In genomic region chr5:52776116-52776515, GRCh38 we compare ENCODE assay signal across 16 cellular contexts. TPM values are rescaled to one million over a fixed set of nuclear protein-coding genes. Genes with fewer than 3 reads are reported as not detected.
A peak's percentile ranks its signal among the peaks of the same experiment; 100 is the strongest.
DNase-seq lines count a peak whose midpoint lies in the region; ATAC-seq and TF ChIP-seq lines count a peak whose summit lies in the region.
"Had no signal": no experiment of that assay in that cellular context is flagged by ENCODE, and none has a peak within 500 bp of the region (broad histone marks: within the 10 kb centered on the region; RNA-seq: fewer than 3 reads in every experiment).

No MANE protein-coding gene starts in this region.

- H3K27ac ChIP-seq in right cardiac atrium (ENCODE audit: low read length) (peak overlapping the region; percentile 17), lung (ENCODE audit: low read depth in 1 of 2, low read length in 1 of 2) (peak overlapping the region; percentile 11 to 29), urinary bladder (ENCODE audit: low read depth) (peak overlapping the region; percentile 29), prostate gland (no peak overlapping the region)
- H3K27ac ChIP-seq: GM23248, sigmoid colon, SJCRH30, suprapubic skin had no signal

- H3K4me3 ChIP-seq in right cardiac atrium (ENCODE audit: low read length) (no peak overlapping the region), lung (no peak overlapping the region), urinary bladder (ENCODE audit: low read depth, low read length) (no peak overlapping the region), prostate gland (no peak overlapping the region)
- H3K4me3 ChIP-seq: GM23248, sigmoid colon, SJCRH30, suprapubic skin had no signal

- peaks cover 12% of the 10 kb centered on the region for H3K36me3 Mint-ChIP-seq in activated CD8-positive, alpha-beta T cell treated with anti-CD3 and anti-CD28 coated beads, Interleukin-2, amount 10 ng/mL, durations not matched to agents 7 days and 5 days (ENCODE audit: low read depth)
- H3K36me3 Mint-ChIP-seq: brain had no signal

- peaks cover 59% of the 10 kb centered on the region for H3K4me1 Mint-ChIP-seq in activated CD8-positive, alpha-beta T cell treated with anti-CD3 and anti-CD28 coated beads, Interleukin-2, amount 10 ng/mL, durations not matched to agents 7 days and 5 days (ENCODE audit: low read depth)

- H3K4me1 ChIP-seq in right cardiac atrium (ENCODE audit: control insufficient read depth, insufficient read depth, low read length) (no peaks in the 10 kb centered on the region), lung (ENCODE audit: control insufficient read depth in 2 of 2, insufficient read depth in 2 of 2, low read length in 2 of 2) (no peaks in the 10 kb centered on the region), urinary bladder (ENCODE audit: insufficient read depth) (no peaks in the 10 kb centered on the region), prostate gland (replicated peaks) (no peaks in the 10 kb centered on the region)
- H3K4me1 ChIP-seq: sigmoid colon, SJCRH30, suprapubic skin had no signal

- no peak for DNase-seq in right cardiac atrium
- DNase-seq in cardiac septum (ENCODE audit: low spot score): no peak
- peak; percentile 71 for DNase-seq in activated CD8-positive, alpha-beta T cell treated with anti-CD3 and anti-CD28 coated beads, Interleukin-2, amount 10 ng/mL, durations not matched to agents 7 days and 5 days
- DNase-seq in lung (ENCODE audit: low spot score): no peak
- no peak for DNase-seq in prostate gland (ENCODE audit: low spot score)
- DNase-seq: effector CD8-positive, alpha-beta T cell; GM23248; NCI-H2227 treated with DMSO at 0.1 percent for 48 hours; sigmoid colon; SJCRH30 had no signal

- intact Hi-C loops in right cardiac atrium (cut with DNase I): no loop called here
- intact Hi-C loops in cardiac septum (cut with DNase I): no loop called here
- intact Hi-C loops in prostate gland (cut with DNase I): no loop called here

- no peak for TF ChIP-seq CTCF in lung (IDR thresholded peaks at IDR 0.05; ENCODE audit: control extremely low read depth, extremely low read depth)
- TF ChIP-seq CTCF in prostate gland (IDR thresholded peaks at IDR 0.05): no peak

- no peaks in the 10 kb centered on the region for H3K27me3 Mint-ChIP-seq in activated CD8-positive, alpha-beta T cell treated with anti-CD3 and anti-CD28 coated beads, Interleukin-2, amount 10 ng/mL, durations not matched to agents 7 days and 5 days (ENCODE audit: low read depth)

- ATAC-seq in right cardiac atrium (no peak), lung (ENCODE audit: insufficient read depth, low FRiP score) (no peak), HG02759 (IDR thresholded peaks at IDR 0.05; ENCODE audit: unreplicated experiment) (no peak), HG03457 (IDR thresholded peaks at IDR 0.05; ENCODE audit: unreplicated experiment) (no peak)
- peak; percentile 78 for ATAC-seq in activated CD8-positive, alpha-beta T cell treated with anti-CD3 and anti-CD28 coated beads, Interleukin-2, amount 10 ng/mL, durations not matched to agents 7 days and 5 days

- no peaks in the 10 kb centered on the region for H3K36me3 ChIP-seq in lung (ENCODE audit: control insufficient read depth in 2 of 2, insufficient read depth in 2 of 2, low read length in 2 of 2)
- no peaks in the 10 kb centered on the region for H3K36me3 ChIP-seq in urinary bladder (ENCODE audit: insufficient read depth)
- no peaks in the 10 kb centered on the region for H3K36me3 ChIP-seq in prostate gland
- H3K36me3 ChIP-seq: sigmoid colon, SJCRH30, suprapubic skin had no signal

- H3K9me3 ChIP-seq in right cardiac atrium (ENCODE audit: control insufficient read depth, low read length) (no peaks in the 10 kb centered on the region), lung (ENCODE audit: control insufficient read depth in 2 of 2, insufficient read depth in 1 of 2, low read length in 1 of 2) (no peaks in the 10 kb centered on the region), prostate gland (no peaks in the 10 kb centered on the region)
- H3K9me3 ChIP-seq: sigmoid colon, SJCRH30, suprapubic skin had no signal

- H3K27me3 ChIP-seq in right cardiac atrium (ENCODE audit: control insufficient read depth, insufficient read depth) (no peaks in the 10 kb centered on the region), lung (ENCODE audit: control insufficient read depth, insufficient read depth) (no peaks in the 10 kb centered on the region), prostate gland (replicated peaks; ENCODE audit: insufficient read depth) (no peaks in the 10 kb centered on the region)
- H3K27me3 ChIP-seq: sigmoid colon, SJCRH30, suprapubic skin had no signal

- CTCF ChIA-PET in activated CD8-positive, alpha-beta T cell treated with anti-CD3 and anti-CD28 coated beads, Interleukin-2, amount 10 ng/mL, durations not matched to agents 7 days and 5 days (lab: Charles Lee): interaction anchor here (0.6 to 2.1 kb wide), 13 partner anchors 10 to 139 kb away, joined by 3 to 12 read pairs (median 5); partner anchors contain the start of genes ITGA1 and PELO

- 98% methylated on average over 2 of the region's 2 CpGs for WGBS in right cardiac atrium
- WGBS in lung, 2 donors: 95 to 98% methylated on average over 2 of the region's 2 CpGs
- 93% methylated on average over 2 of the region's 2 CpGs for WGBS in urinary bladder
- 87% methylated on average over 2 of the region's 2 CpGs for WGBS in prostate gland

- peak overlapping the region; percentile 61 for H3K4me3 Mint-ChIP-seq in activated CD8-positive, alpha-beta T cell treated with anti-CD3 and anti-CD28 coated beads, Interleukin-2, amount 10 ng/mL, durations not matched to agents 7 days and 5 days
- H3K4me3 Mint-ChIP-seq: brain, neural crest cell had no signal

- H3K9me3 Mint-ChIP-seq in activated CD8-positive, alpha-beta T cell treated with anti-CD3 and anti-CD28 coated beads, Interleukin-2, amount 10 ng/mL, durations not matched to agents 7 days and 5 days (ENCODE audit: insufficient read depth): peaks cover 3% of the 10 kb centered on the region
- H3K9me3 Mint-ChIP-seq: brain, neural crest cell had no signal

- peak overlapping the region; percentile 90 for H3K27ac Mint-ChIP-seq in activated CD8-positive, alpha-beta T cell treated with anti-CD3 and anti-CD28 coated beads, Interleukin-2, amount 10 ng/mL, durations not matched to agents 7 days and 5 days
- H3K27ac Mint-ChIP-seq: brain had no signal

- POLR2A ChIA-PET in activated CD8-positive, alpha-beta T cell treated with anti-CD3 and anti-CD28 coated beads, Interleukin-2, amount 10 ng/mL, durations not matched to agents 7 days and 5 days (lab: Charles Lee): interaction anchor here (0.7 to 1.0 kb wide), 2 partner anchors 24 to 274 kb away, joined by 3 read pairs; no protein-coding TSS in a partner anchor

- no peak for TF ChIP-seq POLR2A in prostate gland (IDR thresholded peaks at IDR 0.05)

RNA-seq across cellular contexts. Expression of gene ITGA1, which starts 11.6 kb away (rescaled TPM):
- total RNA-seq in right cardiac atrium (10 to 100 TPM; 22.2 to 42.4 (median 29.4) TPM), cardiac septum (40.3 TPM), lung (100 to 1,000 TPM in 1 of 2 donors, 10 to 100 TPM in 1; 74.9 to 119 TPM), urinary bladder (303 TPM), prostate gland (10 to 100 TPM; 43.7 to 78.3 TPM)
- polyA plus RNA-seq in right cardiac atrium (6.6 TPM), lung (10 to 100 TPM in 1 of 2 donors, 1 to 10 TPM in 1; 8.8 to 20.3 TPM), urinary bladder (53.9 TPM)
- total RNA-seq in activated CD8-positive, alpha-beta T cell treated with anti-CD3 and anti-CD28 coated beads, Interleukin-2, amount 10 ng/mL, durations not matched to agents 7 days and 5 days: 10 to 100 TPM; 18.0 to 19.2 TPM

RNA-seq across cellular contexts. Expression of gene PELO, which starts 11.6 kb away (rescaled TPM):
- total RNA-seq in right cardiac atrium (10 to 100 TPM; 19.1 to 24.3 (median 20.2) TPM), cardiac septum (29.3 TPM), lung (10 to 100 TPM; 49.3 to 51.1 TPM), urinary bladder (58.7 TPM), prostate gland (10 to 100 TPM; 14.9 to 18.8 TPM)
- polyA plus RNA-seq in right cardiac atrium (7.9 TPM), lung (10 to 100 TPM in 1 of 2 donors, 1 to 10 TPM in 1; 5.0 to 22.0 TPM), urinary bladder (38.0 TPM)
- total RNA-seq in activated CD8-positive, alpha-beta T cell treated with anti-CD3 and anti-CD28 coated beads, Interleukin-2, amount 10 ng/mL, durations not matched to agents 7 days and 5 days: 10 to 100 TPM; 22.9 to 25.7 TPM

Comparison
In these comparisons a context has a peak if more than half of its experiments do, and no peak if none do; other contexts are left out.
1. H3K27ac ChIP-seq: peak in right cardiac atrium (single experiment), lung (2 of 2) and urinary bladder (single experiment); none in prostate gland (0 of 2).